In genomic region chr11:68778205-68778604, GRCh38 we compare ENCODE assay signal across 14 cellular contexts. TPM values are rescaled to one million over a fixed set of nuclear protein-coding genes. Genes with fewer than 3 reads are reported as not detected.
DNase-seq lines count a peak whose midpoint lies in the region; ATAC-seq and TF ChIP-seq lines count a peak whose summit lies in the region.
"Had no signal": no experiment of that assay in that cellular context is flagged by ENCODE, and none has a peak within 500 bp of the region (broad histone marks: within the 10 kb centered on the region; RNA-seq: fewer than 3 reads in every experiment).

No MANE protein-coding gene starts in this region.

- peaks cover 94% of the 10 kb centered on the region for H3K36me3 Mint-ChIP-seq in stimulated activated effector memory CD8-positive, alpha-beta T cell treated with anti-CD3 and anti-CD28 coated beads, Interleukin-12 subunit alpha, Interleukin-12 subunit beta, amount 100 ng/mL, for 72 hours

- no peaks in the 10 kb centered on the region for H3K9me3 Mint-ChIP-seq in stimulated activated effector memory CD8-positive, alpha-beta T cell treated with anti-CD3 and anti-CD28 coated beads, Interleukin-12 subunit alpha, Interleukin-12 subunit beta, amount 100 ng/mL, for 72 hours
- H3K9me3 Mint-ChIP-seq: CD4-positive, alpha-beta memory T cell; GM23338; IgD-negative memory B cell had no signal

- peak; percentile 40 to 56 (median 49) for ATAC-seq in heart left ventricle
- no peak for ATAC-seq in right cardiac atrium
- ATAC-seq in stimulated activated effector memory CD8-positive, alpha-beta T cell treated with anti-CD3 and anti-CD28 coated beads, Interleukin-12 subunit alpha, Interleukin-12 subunit beta, amount 100 ng/mL, for 72 hours: no peak
- ATAC-seq in HG02642 (IDR thresholded peaks at IDR 0.05; ENCODE audit: poor library complexity, unreplicated experiment): no peak
- ATAC-seq: GM23338 had no signal

- H3K4me1 ChIP-seq in adrenal gland (replicated peaks in 1 of 2): peaks cover 0 to 3% of the 10 kb centered on the region in 2 donors
- H3K4me1 ChIP-seq in heart left ventricle: peaks cover 0 to 28% (median 4%) of the 10 kb centered on the region in 12 donors
- H3K4me1 ChIP-seq in right cardiac atrium (ENCODE audit: control insufficient read depth, insufficient read depth, low read length): no peaks in the 10 kb centered on the region

- H3K27ac Mint-ChIP-seq in stimulated activated effector memory CD8-positive, alpha-beta T cell treated with anti-CD3 and anti-CD28 coated beads, Interleukin-12 subunit alpha, Interleukin-12 subunit beta, amount 100 ng/mL, for 72 hours: peak overlapping the region; percentile 84
- H3K27ac Mint-ChIP-seq: GM23338, IgD-negative memory B cell had no signal

- peak overlapping the region in 3 of 5 donors; percentile 7 to 56 (median 7) for H3K27ac ChIP-seq in adrenal gland
- peak overlapping the region in 8 of 12 donors; percentile 4 to 51 (median 29) for H3K27ac ChIP-seq in heart left ventricle
- H3K27ac ChIP-seq in right cardiac atrium (ENCODE audit: low read length): peak overlapping the region; percentile 72
- H3K27ac ChIP-seq: C4-2B had no signal

- H3K27me3 ChIP-seq in adrenal gland (no peaks in the 10 kb centered on the region), heart left ventricle (no peaks in the 10 kb centered on the region), right cardiac atrium (ENCODE audit: control insufficient read depth, insufficient read depth) (no peaks in the 10 kb centered on the region)
- H3K27me3 ChIP-seq: BE2C had no signal

- H3K4me3 Mint-ChIP-seq in stimulated activated effector memory CD8-positive, alpha-beta T cell treated with anti-CD3 and anti-CD28 coated beads, Interleukin-12 subunit alpha, Interleukin-12 subunit beta, amount 100 ng/mL, for 72 hours: no peak overlapping the region
- H3K4me3 Mint-ChIP-seq: CD4-positive, alpha-beta memory T cell; GM23338; IgD-negative memory B cell had no signal

- H3K4me1 Mint-ChIP-seq in stimulated activated effector memory CD8-positive, alpha-beta T cell treated with anti-CD3 and anti-CD28 coated beads, Interleukin-12 subunit alpha, Interleukin-12 subunit beta, amount 100 ng/mL, for 72 hours: no peaks in the 10 kb centered on the region
- H3K4me1 Mint-ChIP-seq: IgD-negative memory B cell had no signal

- TF ChIP-seq CTCF in adrenal gland (IDR thresholded peaks at IDR 0.05) (no peak), heart left ventricle (IDR thresholded peaks at IDR 0.05) (no peak)

- TF ChIP-seq POLR2A in adrenal gland (IDR thresholded peaks at IDR 0.05) (no peak), heart left ventricle (IDR thresholded peaks at IDR 0.05) (no peak)

- H3K4me3 ChIP-seq in adrenal gland (no peak overlapping the region), heart left ventricle (no peak overlapping the region), right cardiac atrium (ENCODE audit: low read length) (no peak overlapping the region)
- H3K4me3 ChIP-seq: GM23338 had no signal

- 46 to 71% (median 50%) methylated on average over 7 of the region's 7 CpGs for WGBS in adrenal gland, 4 donors
- WGBS in heart left ventricle, 4 donors: 50 to 71% (median 59%) methylated on average over 7 of the region's 7 CpGs
- WGBS in right cardiac atrium: 62% methylated on average over 7 of the region's 7 CpGs

- peak in 6 of 7 donors; percentile 43 to 80 (median 62) for DNase-seq in adrenal gland
- peak in 2 of 5 donors; percentile 54 to 59 for DNase-seq in heart left ventricle
- DNase-seq in right cardiac atrium: no peak
- no peak for DNase-seq in stimulated activated effector memory CD8-positive, alpha-beta T cell treated with anti-CD3 and anti-CD28 coated beads, Interleukin-12 subunit alpha, Interleukin-12 subunit beta, amount 100 ng/mL, for 72 hours (ENCODE audit: low spot score in 2 of 2)
- no peak for DNase-seq in KBM-7
- no peak for DNase-seq in activated CD4-positive, alpha-beta T cell treated with anti-CD3 and anti-CD28 coated beads, Interleukin-2, amount 50 U/mL, for 4 hours
- DNase-seq: BE2C; CD4-positive, alpha-beta memory T cell; DMS79; H7 had no signal

- H3K9me3 ChIP-seq in adrenal gland (replicated peaks in 1 of 3): no peaks in the 10 kb centered on the region
- H3K9me3 ChIP-seq in heart left ventricle: no peaks in the 10 kb centered on the region
- H3K9me3 ChIP-seq in right cardiac atrium (ENCODE audit: control insufficient read depth, low read length): no peaks in the 10 kb centered on the region
- H3K9me3 ChIP-seq: BE2C had no signal

- intact Hi-C loops in adrenal gland (cut with DNase I) (no loop called here), heart left ventricle (cut with DNase I) (no loop called here), right cardiac atrium (cut with DNase I) (no loop called here)

- H3K36me3 ChIP-seq in adrenal gland (replicated peaks in 1 of 2) (peaks cover 0 to 96% of the 10 kb centered on the region in 2 donors), heart left ventricle (peaks cover 0 to 100% (median 94%) of the 10 kb centered on the region in 9 donors)

- in situ Hi-C loops in KBM-7 (cut with MboI; ENCODE audit: low pct_unique_long_range_greater_than_20kb, low sequenced_read_pairs): no loop called here

RNA-seq across cellular contexts. Expression of gene TESMIN, which starts 26.9 kb away (rescaled TPM):
- total RNA-seq in adrenal gland (1 to 10 TPM in 7 of 8 donors, under 1 TPM in 1; 0.42 to 6.6 (median 3.1) TPM), heart left ventricle (1 to 10 TPM in 2 of 9 donors, under 1 TPM in 6, not detected in 1; 0.12 to 2.0 (median 0.55) TPM), right cardiac atrium (1 to 10 TPM in 1 of 4 donors, under 1 TPM in 3; 0.44 to 1.0 (median 0.90) TPM)
- polyA plus RNA-seq in adrenal gland (1 to 10 TPM in 2 of 3 donors, under 1 TPM in 1; 0.71 to 1.8 (median 1.4) TPM), heart left ventricle (under 1 TPM; 0.15 to 0.34 TPM), right cardiac atrium (0.38 TPM)

Comparison
In these comparisons a context has a peak if more than half of its experiments do, and no peak if none do; other contexts are left out.
1. ATAC-seq: peak in heart left ventricle (4 of 4); none in right cardiac atrium (0 of 2), stimulated activated effector memory CD8-positive, alpha-beta T cell treated with anti-CD3 and anti-CD28 coated beads, Interleukin-12 subunit alpha, Interleukin-12 subunit beta, amount 100 ng/mL, for 72 hours (single experiment) and HG02642 (single experiment).
2. DNase-seq: peak in adrenal gland (6 of 7); none in right cardiac atrium (0 of 3), stimulated activated effector memory CD8-positive, alpha-beta T cell treated with anti-CD3 and anti-CD28 coated beads, Interleukin-12 subunit alpha, Interleukin-12 subunit beta, amount 100 ng/mL, for 72 hours (0 of 2), KBM-7 (single experiment) and activated CD4-positive, alpha-beta T cell treated with anti-CD3 and anti-CD28 coated beads, Interleukin-2, amount 50 U/mL, for 4 hours (0 of 2).
3. H3K27ac ChIP-seq: peak in every context shown above with its lines; median percentile 72 in right cardiac atrium; 29 in heart left ventricle; 7 in adrenal gland.